28 cellular contexts compared by ENCODE assay signal in the genomic region with DNA sequence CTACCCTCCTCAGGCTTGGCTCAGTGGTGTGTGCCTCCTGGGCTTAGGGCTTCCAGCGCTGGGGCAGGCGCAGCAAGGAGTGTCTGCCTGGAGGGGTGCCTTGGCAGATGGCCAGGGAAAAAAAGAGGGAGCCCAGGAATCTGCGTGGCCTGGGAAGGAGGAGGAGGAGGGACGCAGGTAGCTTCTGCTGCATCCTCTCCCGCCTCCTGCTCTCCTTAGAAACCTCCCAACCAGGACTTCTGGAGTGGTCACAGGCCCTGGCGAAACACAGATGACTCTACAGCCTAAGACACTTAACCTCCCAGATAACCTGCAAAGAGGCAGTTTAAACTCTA. TPM values are rescaled to one million over a fixed set of nuclear protein-coding genes. Genes with fewer than 3 reads are reported as not detected.
A peak's percentile ranks its signal among the peaks of the same experiment; 100 is the strongest.
DNase-seq lines count a peak whose midpoint lies in the region; ATAC-seq and TF ChIP-seq lines count a peak whose summit lies in the region.
"Had no signal": no experiment of that assay in that cellular context is flagged by ENCODE, and none has a peak within 500 bp of the region (broad histone marks: within the 10 kb centered on the region; RNA-seq: fewer than 3 reads in every experiment).

No MANE protein-coding gene starts in this region.

- ATAC-seq in Right ventricle myocardium inferior (no peak), GM18867 (IDR thresholded peaks at IDR 0.05; ENCODE audit: unreplicated experiment) (no peak)
- ATAC-seq: gastroesophageal sphincter; stimulated activated naive CD8-positive, alpha-beta T cell treated with anti-CD3 and anti-CD28 coated beads, Interleukin-15, Interleukin-2, amounts not matched to agents 100 U/mL and 50 U/mL, for 24 hours; T-cell had no signal

- no peak overlapping the region for H3K4me3 ChIP-seq in cardiac muscle cell
- H3K4me3 ChIP-seq in neuronal stem cell (ENCODE audit: low read length in 2 of 2) = no peak overlapping the region
- H3K4me3 ChIP-seq: BLaER1, esophagus muscularis mucosa, gastroesophageal sphincter, spleen, transverse colon had no signal

- H3K36me3 ChIP-seq in cardiac muscle cell = no peaks in the 10 kb centered on the region
- peaks cover 2 to 41% of the 10 kb centered on the region in 2 donors for H3K36me3 ChIP-seq in neuronal stem cell (replicated peaks in 1 of 2; ENCODE audit: control insufficient read depth in 2 of 2, insufficient read depth in 2 of 2, low read length in 2 of 2)
- H3K36me3 ChIP-seq: BLaER1, gastroesophageal sphincter, spleen, transverse colon had no signal

- intact Hi-C loops in Right ventricle myocardium inferior (cut with DNase I) = no loop called here

- H3K4me1 ChIP-seq in cardiac muscle cell (ENCODE audit: low read depth) (peaks cover 68% of the 10 kb centered on the region), neuronal stem cell (ENCODE audit: control insufficient read depth in 2 of 2, insufficient read depth in 1 of 2, low read depth in 1 of 2, low read length in 2 of 2) (peaks cover 38 to 59% of the 10 kb centered on the region in 2 donors)

- TF ChIP-seq CTCF in cardiac muscle cell (IDR thresholded peaks at IDR 0.05; ENCODE audit: low read depth, low read length) = no peak

- H3K27ac ChIP-seq in cardiac muscle cell (peak overlapping the region; percentile 34), cingulate gyrus (ENCODE audit: low read depth, low read length) (peak overlapping the region; percentile 24), neuronal stem cell (replicated peaks; ENCODE audit: low read length) (no peak overlapping the region)
- H3K27ac ChIP-seq: BLaER1, esophagus muscularis mucosa, transverse colon had no signal

- no peak overlapping the region for H2BK15ac ChIP-seq in neuronal stem cell (ENCODE audit: low read length)

- no peak overlapping the region for H2AK5ac ChIP-seq in neuronal stem cell (ENCODE audit: low read depth, low read length)

- H4K91ac ChIP-seq in neuronal stem cell (ENCODE audit: low read depth, low read length, poor library complexity) = no peak overlapping the region

- H3K9ac ChIP-seq in neuronal stem cell (ENCODE audit: low read depth, low read length, poor library complexity) = no peak overlapping the region
- H3K9ac ChIP-seq: BLaER1 had no signal

- no peaks in the 10 kb centered on the region for H3K27me3 ChIP-seq in cardiac muscle cell
- H3K27me3 ChIP-seq in neuronal stem cell (ENCODE audit: control insufficient read depth in 3 of 3, insufficient read depth in 3 of 3, low read depth in 1 of 3, low read length in 3 of 3) = no peaks in the 10 kb centered on the region
- H3K27me3 ChIP-seq: esophagus muscularis mucosa, gastroesophageal sphincter, transverse colon had no signal

- no peak for DNase-seq in cardiac muscle cell (ENCODE audit: low read depth in 1 of 2, low spot score in 1 of 2)
- DNase-seq in Right ventricle myocardium inferior (ENCODE audit: missing footprints) = no peak
- DNase-seq in neuronal stem cell (ENCODE audit: low spot score) = no peak
- DNase-seq in iPS-NIHi11 (ENCODE audit: low spot score) = no peak
- DNase-seq in NOMO-1 (lab: John Stamatoyannopoulos, UW; ENCODE audit: unreplicated experiment in 2 of 2) = no peak
- DNase-seq in activated T-cell treated with anti-CD3 and anti-CD28 coated beads, Interleukin-2, amount 50 U/mL, for 1 hour = no peak
- DNase-seq: activated CD8-positive, alpha-beta memory T cell treated with anti-CD3 and anti-CD28 coated beads for 24 hours; activated naive CD4-positive, alpha-beta T cell treated with anti-CD3 and anti-CD28 coated beads, Interleukin-2, amount 10 ng/mL, durations not matched to agents 7 days and 5 days; activated T-cell treated with anti-CD3 and anti-CD28 coated beads, Interleukin-2, amount 50 U/mL, for 48 hours; cerebellar nuclear complex; effector CD4-positive, alpha-beta T cell; EL; islet precursor cell; NCI-H1436 treated with DMSO at 0.1 percent for 48 hours; OCI-M1; retina; SIG-M5; spleen; stimulated activated CD4-positive, alpha-beta T cell treated with anti-CD3 and anti-CD28 coated beads, Interleukin-4, amount 100 ng/mL, for 24 hours; stimulated activated naive CD8-positive, alpha-beta T cell treated with anti-CD3 and anti-CD28 coated beads, Interleukin-15, Interleukin-2, amounts not matched to agents 100 U/mL and 50 U/mL, for 24 hours; T-cell; transverse colon had no signal

- no peak overlapping the region for H2BK120ac ChIP-seq in neuronal stem cell (ENCODE audit: low read depth, low read length)

- H3K18ac ChIP-seq in neuronal stem cell (ENCODE audit: low read length) = peak overlapping the region; percentile 11

- H3K9me3 ChIP-seq in cardiac muscle cell (ENCODE audit: low read depth) = no peaks in the 10 kb centered on the region
- no peaks in the 10 kb centered on the region for H3K9me3 ChIP-seq in neuronal stem cell (replicated peaks in 1 of 2; ENCODE audit: control insufficient read depth in 2 of 2, insufficient read depth in 1 of 2, low read depth in 1 of 2, low read length in 2 of 2)
- H3K9me3 ChIP-seq: BLaER1, esophagus muscularis mucosa, gastroesophageal sphincter, spleen, transverse colon had no signal

- no peak overlapping the region for H2BK12ac ChIP-seq in neuronal stem cell (ENCODE audit: low read length)

- no peak overlapping the region for H3K23ac ChIP-seq in neuronal stem cell (ENCODE audit: low read depth, low read length, poor library complexity)

- H3K14ac ChIP-seq in neuronal stem cell (ENCODE audit: low read length) = no peak overlapping the region

- H4K8ac ChIP-seq in neuronal stem cell (ENCODE audit: low read depth, low read length) = no peak overlapping the region

- no peak overlapping the region for H2AFZ ChIP-seq in neuronal stem cell (ENCODE audit: low read length)

- H3K4me2 ChIP-seq in neuronal stem cell (ENCODE audit: insufficient read depth, low read length, poor library complexity, severe bottlenecking) = no peak overlapping the region
- H3K4me2 ChIP-seq: BLaER1 had no signal

- WGBS in neuronal stem cell (ENCODE audit: extremely low coverage in 2 of 2, insufficient read length in 2 of 2, insufficient replicate concordance in 1 of 2), 2 donors = no CpG with 5 or more reads among the region's 6 CpGs

- H2BK5ac ChIP-seq in neuronal stem cell (ENCODE audit: low read length) = no peak overlapping the region

- no peak overlapping the region for H3K4ac ChIP-seq in neuronal stem cell (ENCODE audit: low read length)

- H3K79me1 ChIP-seq in neuronal stem cell (ENCODE audit: low read depth, low read length) = peaks cover 40% of the 10 kb centered on the region

RNA-seq across cellular contexts. Expression of gene BCAR1, which starts 7.3 kb away (rescaled TPM):
- total RNA-seq in cardiac muscle cell = 105 and 121 TPM in 2 replicates
- 83.7 and 106 TPM in 2 replicates for polyA plus RNA-seq in cardiac muscle cell
- total RNA-seq in Right ventricle myocardium inferior = 76.7 TPM
- polyA plus RNA-seq in neuronal stem cell (2013, experiment 1 of 2) = 43.7 TPM
- 43.2 TPM for polyA plus RNA-seq in neuronal stem cell (2013, experiment 2 of 2)

RNA-seq across cellular contexts. Expression of gene CTRB1, which starts 40.0 kb away (rescaled TPM):
- not detected in 2 replicates for total RNA-seq in cardiac muscle cell
- 0.22 and 1.1 TPM in 2 replicates for polyA plus RNA-seq in cardiac muscle cell
- not detected for total RNA-seq in Right ventricle myocardium inferior
- 0.06 TPM for polyA plus RNA-seq in neuronal stem cell (2013, experiment 1 of 2)
- polyA plus RNA-seq in neuronal stem cell (2013, experiment 2 of 2) = 0.06 TPM
- total RNA-seq: esophagus muscularis mucosa, gastroesophageal sphincter, M059J, transverse colon had no signal

RNA-seq across cellular contexts. Expression of gene CTRB2, which starts 51.8 kb away (rescaled TPM):
- total RNA-seq in cardiac muscle cell = 0.63 TPM in 1 of 2 replicates, not detected in the other
- 0.76 TPM in 1 of 2 replicates, not detected in the other for polyA plus RNA-seq in cardiac muscle cell
- total RNA-seq in Right ventricle myocardium inferior = not detected
- not detected for polyA plus RNA-seq in neuronal stem cell (2013, experiment 1 of 2)
- polyA plus RNA-seq in neuronal stem cell (2013, experiment 2 of 2) = 0.01 TPM
- total RNA-seq: esophagus muscularis mucosa, gastroesophageal sphincter, M059J, transverse colon had no signal
